In the genomic region with DNA sequence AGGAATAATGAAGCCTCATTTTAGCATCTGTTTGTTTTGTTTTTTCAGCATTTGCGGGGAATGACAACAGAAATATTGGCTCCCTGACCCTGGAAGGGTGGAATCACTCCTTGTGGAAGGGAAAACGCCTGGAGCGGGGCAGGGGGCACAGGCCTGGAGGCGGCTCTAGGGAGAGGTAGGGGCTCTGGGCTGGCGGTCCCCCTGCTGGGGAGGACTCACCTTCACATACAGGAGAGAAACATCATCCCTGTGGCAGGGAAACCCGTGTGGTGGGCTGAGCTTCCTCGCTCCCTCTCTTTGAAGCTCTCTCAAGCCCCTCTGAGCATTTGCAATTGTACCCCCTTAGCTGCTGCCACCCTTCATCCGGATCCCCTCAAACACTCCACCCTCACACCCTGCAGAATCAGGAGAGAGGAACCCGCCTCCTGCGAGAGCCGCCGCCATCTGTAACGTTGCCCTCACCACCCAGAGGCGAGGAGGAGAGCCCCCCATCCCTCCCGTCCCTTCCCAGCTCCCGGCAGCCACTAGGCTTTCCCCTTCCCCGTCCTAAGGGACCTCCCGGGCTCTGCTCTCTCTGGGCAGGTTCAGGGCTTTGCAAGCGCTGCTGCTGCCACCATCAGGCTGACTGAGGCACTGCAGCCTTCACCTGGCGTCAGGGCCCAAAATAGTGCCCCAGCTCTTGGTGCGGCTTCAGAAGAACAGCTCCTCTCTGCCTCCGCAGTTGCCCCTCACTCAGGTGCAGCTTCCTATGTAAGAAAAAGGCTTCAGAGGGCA, we compare ENCODE assay signal across 8 cellular contexts. TPM values are rescaled to one million over a fixed set of nuclear protein-coding genes. Genes with fewer than 3 reads are reported as not detected.
A peak's percentile ranks its signal among the peaks of the same experiment; 100 is the strongest.
DNase-seq lines count a peak whose midpoint lies in the region; ATAC-seq, FAIRE-seq and TF ChIP-seq lines count a peak whose summit lies in the region.

No MANE protein-coding gene starts in this region.

- TF ChIP-seq CTCF in Calu3 (IDR thresholded peaks at IDR 0.05; ENCODE audit: unreplicated experiment) = peak; percentile 78
- peak; percentile 99 for TF ChIP-seq CTCF in Panc1 (IDR thresholded peaks at IDR 0.05)
- peak; percentile 97 for TF ChIP-seq CTCF in osteoblast (IDR thresholded peaks at IDR 0.05; ENCODE audit: extremely low read depth, low read depth, low read length)
- peak; percentile 85 to 95 (median 88) for TF ChIP-seq CTCF in upper lobe of left lung (IDR thresholded peaks at IDR 0.05)

- POLR2A ChIA-PET in Panc1 (lab: Charles Lee) = no interaction called here

- H2AFZ ChIP-seq in osteoblast (ENCODE audit: low read length) = peak overlapping the region; percentile 63

- H3K4me1 ChIP-seq in Panc1 (ENCODE audit: control insufficient read depth, insufficient read depth, low read length) (no peaks in the 10 kb centered on the region), osteoblast (ENCODE audit: insufficient read depth, low read length) (peaks cover 47% of the 10 kb centered on the region), upper lobe of left lung (no peaks in the 10 kb centered on the region)

- no peaks in the 10 kb centered on the region for H3K36me3 Mint-ChIP-seq in Calu3 (ENCODE audit: insufficient read depth, unreplicated experiment)

- intact Hi-C loops in Calu3 (cut with micrococcal nuclease; ENCODE audit: unreplicated experiment) = loop anchor here (1.0 to 2.0 kb wide), 3 partner anchors 226 to 383 kb away; no protein-coding TSS in a partner anchor
- intact Hi-C loops in Panc1 (cut with micrococcal nuclease; ENCODE audit: unreplicated experiment) = loop anchor here (2.0 to 5.0 kb wide), 3 partner anchors 273 to 503 kb away; no protein-coding TSS in a partner anchor

- TF ChIP-seq POLR2A in upper lobe of left lung (IDR thresholded peaks at IDR 0.05) = no peak

- no TSS peak for BruUV-seq in Calu3 (replicated peaks; lab: Mats Ljungman, UMichigan)
- no TSS peak for BruUV-seq in Panc1 (replicated peaks; lab: Mats Ljungman, UMichigan)

- peak; percentile 84 for TF ChIP-seq RAD21 in Ishikawa (IDR thresholded peaks at IDR 0.05; ENCODE audit: low read depth)

- no peak overlapping the region for H3K27ac Mint-ChIP-seq in Calu3 (ENCODE audit: unreplicated experiment)

- H3K27me3 Mint-ChIP-seq in Calu3 (ENCODE audit: unreplicated experiment) = no peaks in the 10 kb centered on the region

- peak overlapping the region; percentile 81 for H3K4me2 ChIP-seq in osteoblast (ENCODE audit: insufficient read depth, low read length)

- H3K27ac ChIP-seq in Panc1 (ENCODE audit: low read length) = no peak overlapping the region
- peak overlapping the region; percentile 100 for H3K27ac ChIP-seq in osteoblast (ENCODE audit: low read depth, low read length)
- no peak overlapping the region for H3K27ac ChIP-seq in upper lobe of left lung

- FAIRE-seq in frontal cortex (lab: Jason Lieb, UNC) = no peak

- H3K36me3 ChIP-seq in Panc1 (ENCODE audit: control insufficient read depth, insufficient read depth, low read length) = no peaks in the 10 kb centered on the region
- H3K36me3 ChIP-seq in osteoblast (ENCODE audit: insufficient read depth, low read length) = no peaks in the 10 kb centered on the region
- no peaks in the 10 kb centered on the region for H3K36me3 ChIP-seq in upper lobe of left lung

- 33 to 52% methylated on average over 14 to 22 of the region's 22 CpGs for WGBS in upper lobe of left lung, 2 donors

- TF ChIP-seq EP300 in Ishikawa (IDR thresholded peaks at IDR 0.05; ENCODE audit: borderline replicate concordance) = no peak
- TF ChIP-seq EP300 in upper lobe of left lung (IDR thresholded peaks at IDR 0.05) = no peak

- peaks cover 27% of the 10 kb centered on the region for H3K27me3 ChIP-seq in Panc1 (ENCODE audit: control insufficient read depth, insufficient read depth, low read length)
- H3K27me3 ChIP-seq in osteoblast (ENCODE audit: insufficient read depth, low read length) = no peaks in the 10 kb centered on the region
- no peaks in the 10 kb centered on the region for H3K27me3 ChIP-seq in upper lobe of left lung

- H3K4me3 Mint-ChIP-seq in Calu3 (ENCODE audit: low read depth, unreplicated experiment) = no peak overlapping the region

- ATAC-seq in GM21381 (IDR thresholded peaks at IDR 0.05; ENCODE audit: unreplicated experiment) (peak; percentile 93), Panc1 (peak; percentile 92), upper lobe of left lung (ENCODE audit: low FRiP score in 2 of 2) (peak; percentile 67 to 81)

- H3K9me3 ChIP-seq in Panc1 (ENCODE audit: control insufficient read depth, insufficient read depth, low read depth, low read length) = no peaks in the 10 kb centered on the region
- H3K9me3 ChIP-seq in osteoblast (ENCODE audit: low read depth, low read length) = no peaks in the 10 kb centered on the region
- H3K9me3 ChIP-seq in upper lobe of left lung = no peaks in the 10 kb centered on the region

- CTCF ChIA-PET in Calu3 (lab: Charles Lee) = interaction anchor here (0.7 to 1.7 kb wide), 9 partner anchors 25 to 549 kb away, joined by 3 to 11 read pairs (median 4); no protein-coding TSS in a partner anchor
- CTCF ChIA-PET in Panc1 (lab: Charles Lee) = interaction anchor here (1.0 to 1.7 kb wide), 2 partner anchors 274 to 504 kb away, joined by 4 to 7 read pairs; no protein-coding TSS in a partner anchor

- in situ Hi-C loops in Panc1 (cut with HindIII; ENCODE audit: low pct_unique_long_range_greater_than_20kb, low sequenced_read_pairs) = no loop called here

- no peaks in the 10 kb centered on the region for H3K9me3 Mint-ChIP-seq in Calu3 (ENCODE audit: low read depth, unreplicated experiment)

- peaks cover 10% of the 10 kb centered on the region for H3K4me1 Mint-ChIP-seq in Calu3 (ENCODE audit: low read depth, unreplicated experiment)

- H4K20me1 ChIP-seq in osteoblast (ENCODE audit: insufficient read depth, low read length) = no peaks in the 10 kb centered on the region

- H3K79me2 ChIP-seq in osteoblast (ENCODE audit: insufficient read depth, low read length) = peaks cover 55% of the 10 kb centered on the region

- DNase-seq in Calu3 (peak; percentile 74), Panc1 (ENCODE audit: low read depth, low spot score) (peak; percentile 39), frontal cortex (ENCODE audit: low spot score in 2 of 2) (peak; percentile 41 to 79), osteoblast (ENCODE audit: insufficient read length, low spot score, missing footprints) (peak; percentile 92), upper lobe of left lung (peak; percentile 52 to 85)
- peak; percentile 6 for DNase-seq in activated T-helper 9 cell treated with anti-CD3 and anti-CD28 coated beads, Interleukin-2, amount 50 U/mL, for 16 hours (ENCODE audit: low read depth)

- H3K4me3 ChIP-seq in Panc1 (ENCODE audit: low read depth in 2 of 2, low read length in 2 of 2) (no peak overlapping the region), osteoblast (ENCODE audit: insufficient read depth, low read length) (peak overlapping the region; percentile 56), upper lobe of left lung (no peak overlapping the region)

TF ChIP-seq in Ishikawa, 13 proteins besides CTCF, POLR2A, EP300 and RAD21:
- TF ChIP-seq, protein P1, sequence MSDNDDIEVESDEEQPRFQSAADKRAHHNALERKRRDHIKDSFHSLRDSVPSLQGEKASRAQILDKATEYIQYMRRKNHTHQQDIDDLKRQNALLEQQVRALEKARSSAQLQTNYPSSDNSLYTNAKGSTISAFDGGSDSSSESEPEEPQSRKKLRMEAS (IDR thresholded peaks at IDR 0.05) = no peak
- TF ChIP-seq TEAD4 (IDR thresholded peaks at IDR 0.05) (no peak), NFIC (IDR thresholded peaks at IDR 0.05) (no peak), TAF1 (IDR thresholded peaks at IDR 0.05; ENCODE audit: low read depth) (no peak), EGR1 (IDR thresholded peaks at IDR 0.05) (no peak), CEBPB (IDR thresholded peaks at IDR 0.05) (no peak), ZBTB7A (IDR thresholded peaks at IDR 0.05; ENCODE audit: low read depth) (no peak), CREB1 (IDR thresholded peaks at IDR 0.05; ENCODE audit: low read depth) (no peak), YY1 (IDR thresholded peaks at IDR 0.05; ENCODE audit: low read depth) (no peak), FOXM1 (IDR thresholded peaks at IDR 0.05; ENCODE audit: borderline replicate concordance, low read depth) (no peak), TCF12 (IDR thresholded peaks at IDR 0.05; ENCODE audit: low read depth) (no peak)
- TF ChIP-seq, protein P2, sequence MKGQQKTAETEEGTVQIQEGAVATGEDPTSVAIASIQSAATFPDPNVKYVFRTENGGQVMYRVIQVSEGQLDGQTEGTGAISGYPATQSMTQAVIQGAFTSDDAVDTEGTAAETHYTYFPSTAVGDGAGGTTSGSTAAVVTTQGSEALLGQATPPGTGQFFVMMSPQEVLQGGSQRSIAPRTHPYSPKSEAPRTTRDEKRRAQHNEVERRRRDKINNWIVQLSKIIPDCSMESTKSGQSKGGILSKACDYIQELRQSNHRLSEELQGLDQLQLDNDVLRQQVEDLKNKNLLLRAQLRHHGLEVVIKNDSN (IDR thresholded peaks at IDR 0.05) = no peak
- TF ChIP-seq, protein P3, sequence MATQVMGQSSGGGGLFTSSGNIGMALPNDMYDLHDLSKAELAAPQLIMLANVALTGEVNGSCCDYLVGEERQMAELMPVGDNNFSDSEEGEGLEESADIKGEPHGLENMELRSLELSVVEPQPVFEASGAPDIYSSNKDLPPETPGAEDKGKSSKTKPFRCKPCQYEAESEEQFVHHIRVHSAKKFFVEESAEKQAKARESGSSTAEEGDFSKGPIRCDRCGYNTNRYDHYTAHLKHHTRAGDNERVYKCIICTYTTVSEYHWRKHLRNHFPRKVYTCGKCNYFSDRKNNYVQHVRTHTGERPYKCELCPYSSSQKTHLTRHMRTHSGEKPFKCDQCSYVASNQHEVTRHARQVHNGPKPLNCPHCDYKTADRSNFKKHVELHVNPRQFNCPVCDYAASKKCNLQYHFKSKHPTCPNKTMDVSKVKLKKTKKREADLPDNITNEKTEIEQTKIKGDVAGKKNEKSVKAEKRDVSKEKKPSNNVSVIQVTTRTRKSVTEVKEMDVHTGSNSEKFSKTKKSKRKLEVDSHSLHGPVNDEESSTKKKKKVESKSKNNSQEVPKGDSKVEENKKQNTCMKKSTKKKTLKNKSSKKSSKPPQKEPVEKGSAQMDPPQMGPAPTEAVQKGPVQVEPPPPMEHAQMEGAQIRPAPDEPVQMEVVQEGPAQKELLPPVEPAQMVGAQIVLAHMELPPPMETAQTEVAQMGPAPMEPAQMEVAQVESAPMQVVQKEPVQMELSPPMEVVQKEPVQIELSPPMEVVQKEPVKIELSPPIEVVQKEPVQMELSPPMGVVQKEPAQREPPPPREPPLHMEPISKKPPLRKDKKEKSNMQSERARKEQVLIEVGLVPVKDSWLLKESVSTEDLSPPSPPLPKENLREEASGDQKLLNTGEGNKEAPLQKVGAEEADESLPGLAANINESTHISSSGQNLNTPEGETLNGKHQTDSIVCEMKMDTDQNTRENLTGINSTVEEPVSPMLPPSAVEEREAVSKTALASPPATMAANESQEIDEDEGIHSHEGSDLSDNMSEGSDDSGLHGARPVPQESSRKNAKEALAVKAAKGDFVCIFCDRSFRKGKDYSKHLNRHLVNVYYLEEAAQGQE (IDR thresholded peaks at IDR 0.05; ENCODE audit: low read depth) = no peak

RNA-seq across cellular contexts. Expression of a gene that starts 10.4 kb away (rescaled TPM):
- total RNA-seq in Calu3 (2022) (0.15 and 0.26 TPM in 2 replicates), Panc1 (2021; ENCODE audit: unreplicated experiment) (0.36 TPM), frontal cortex (26.5 TPM), osteoblast (3.6 and 4.4 TPM in 2 replicates), upper lobe of left lung (under 1 TPM in 2 of 6 donors, not detected in 4; 0.22 to 0.24 TPM)
- polyA plus RNA-seq in Panc1 (2012; ENCODE audit: insufficient read length) = 0.82 TPM

Comparison
In these comparisons a context has a peak if more than half of its experiments do, and no peak if none do; other contexts are left out.
1. DNase-seq: peak in every context shown above with its lines; median percentile 92 in osteoblast; 74 in Calu3; 68 in upper lobe of left lung; 60 in frontal cortex; 39 in Panc1; 6 in activated T-helper 9 cell treated with anti-CD3 and anti-CD28 coated beads, Interleukin-2, amount 50 U/mL, for 16 hours.